8 cellular contexts compared by ENCODE assay signal in genomic region chr13:107650081-107650701, GRCh38.
DNase-seq lines count a peak whose midpoint lies in the region; ATAC-seq and TF ChIP-seq lines count a peak whose summit lies in the region.

No MANE protein-coding gene starts in this region.

- no peak overlapping the region for H3K27ac ChIP-seq in spleen

- WGBS in spleen, 5 donors: 19 to 22% (median 20%) methylated on average over 15 of the region's 15 CpGs

- peaks cover 0 to 2% (median 0%) of the 10 kb centered on the region in 8 donors for H3K9me3 ChIP-seq in spleen

- TF ChIP-seq CTCF in spleen (IDR thresholded peaks at IDR 0.05 in 8 of 11, conservative IDR thresholded peaks at IDR 0.05 in 3 of 11): peak in 10 of 11 experiments; percentile 12 to 65 (median 44)

- H3K4me3 ChIP-seq in spleen: no peak overlapping the region

- DNase-seq in activated gamma-delta T cell treated with Interleukin-2 at 50 U/mL for 16 hours (peak; percentile 11), activated gamma-delta T cell (lab: John Stamatoyannopoulos, UW) (no peak), NCI-H748 treated with DMSO at 0.1 percent for 48 hours (lab: John Stamatoyannopoulos, UW) (peak; percentile 33), anterior cingulate cortex (lab: John Stamatoyannopoulos, UW) (peak in 37 of 58 donors; percentile 0 to 65 (median 13)), hypothalamus (lab: John Stamatoyannopoulos, UW) (peak in 37 of 51 donors; percentile 0 to 67 (median 16)), spleen (peak; percentile 68)
- DNase-seq in central memory CD4-positive, alpha-beta T cell: no peak

- no peaks in the 10 kb centered on the region for H3K4me1 ChIP-seq in spleen

- H3K36me3 ChIP-seq in spleen: no peaks in the 10 kb centered on the region

- ATAC-seq in HG02870 (IDR thresholded peaks at IDR 0.05; ENCODE audit: unreplicated experiment): peak; percentile 81

- intact Hi-C loops in spleen (cut with DNase I; ENCODE audit: low total_unique reads): loop anchor here (5.0 kb wide), 1 partner anchor 438 kb away; no protein-coding TSS in a partner anchor

- no peak for TF ChIP-seq POLR2A in spleen (IDR thresholded peaks at IDR 0.05)

- H3K27me3 ChIP-seq in spleen (replicated peaks in 1 of 7): no peaks in the 10 kb centered on the region

Comparison
In these comparisons a context has a peak if more than half of its experiments do, and no peak if none do; other contexts are left out.
1. DNase-seq: peak in activated gamma-delta T cell treated with Interleukin-2 at 50 U/mL for 16 hours (single experiment), NCI-H748 treated with DMSO at 0.1 percent for 48 hours (single experiment), anterior cingulate cortex (37 of 58), hypothalamus (37 of 51) and spleen (single experiment); none in activated gamma-delta T cell (single experiment) and central memory CD4-positive, alpha-beta T cell (single experiment).